ENCODE assay signal across 17 cellular contexts in the genomic region with DNA sequence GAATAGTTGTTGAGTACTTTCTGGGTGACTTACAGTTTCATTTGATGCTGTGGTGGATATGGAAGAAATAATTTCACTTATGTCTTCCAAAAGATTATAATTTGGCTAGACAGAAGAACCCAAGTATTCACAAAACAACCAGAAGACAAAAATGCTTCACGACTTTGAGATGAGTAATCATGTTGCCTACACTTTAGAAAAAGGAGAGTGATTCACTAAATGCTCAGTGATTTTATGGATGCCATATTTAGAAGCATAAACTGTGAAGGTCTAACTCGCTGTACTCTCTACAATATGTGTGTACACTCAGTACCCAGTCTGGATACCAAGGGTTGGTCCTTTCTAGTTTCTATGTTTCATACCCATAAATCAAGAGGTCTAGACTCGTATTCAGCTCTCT.
"Had no signal": no experiment of that assay in that cellular context is flagged by ENCODE, and none has a peak within 500 bp of the region (broad histone marks: within the 10 kb centered on the region; RNA-seq: fewer than 3 reads in every experiment).

No MANE protein-coding gene starts in this region.

- ATAC-seq: activated naive CD4-positive, alpha-beta T cell treated with anti-CD3 and anti-CD28 coated beads, Interleukin-2, amount 50 U/mL, for 72 hours; heart left ventricle; left lung; stimulated activated naive CD8-positive, alpha-beta T cell treated with anti-CD3 and anti-CD28 coated beads, Interleukin-15, Interleukin-2, amounts not matched to agents 100 U/mL and 50 U/mL, for 24 hours; T-helper 17 cell had no signal

- DNase-seq: activated B cell treated with CpG ODN at 0.5 μM for 24 hours; activated CD4-positive, alpha-beta T cell treated with anti-CD3 and anti-CD28 coated beads, Interleukin-2, amount 10 ng/mL, durations not matched to agents 7 days and 5 days; activated effector memory CD4-positive, alpha-beta T cell treated with Interleukin-2 at 50 U/mL for 16 hours; activated T-cell treated with anti-CD3 and anti-CD28 coated beads, Interleukin-2, amount 50 U/mL, for 1 hour; amygdala; dermis blood vessel endothelial cell; erythroblast; foreskin melanocyte; heart left ventricle; left lung; nephron progenitor cell; sigmoid colon; stimulated activated CD4-positive, alpha-beta T cell treated with anti-CD3 and anti-CD28 coated beads, Interleukin-2, amount 100 ng/mL, for 48 hours; stimulated activated naive CD8-positive, alpha-beta T cell treated with anti-CD3 and anti-CD28 coated beads, Interleukin-15, Interleukin-2, amounts not matched to agents 100 U/mL and 50 U/mL, for 24 hours; T-helper 17 cell had no signal

- H3K4me3 ChIP-seq: breast epithelium, heart left ventricle, left lung, sigmoid colon had no signal
